ENCODE assay signal across 31 cellular contexts in genomic region chr11:27977527-27977926, GRCh38.
"Had no signal": no experiment of that assay in that cellular context is flagged by ENCODE, and none has a peak within 500 bp of the region (broad histone marks: within the 10 kb centered on the region; RNA-seq: fewer than 3 reads in every experiment).

No MANE protein-coding gene starts in this region.

- H3K27me3 ChIP-seq: adrenal gland, ascending aorta, breast epithelium, cardiac muscle cell, colonic mucosa, gastrocnemius medialis, heart left ventricle, hepatocyte had no signal

- H3K9me3 ChIP-seq: adrenal gland, ascending aorta, breast epithelium, colonic mucosa, gastrocnemius medialis, heart left ventricle had no signal

- DNase-seq: activated CD4-positive, alpha-beta memory T cell treated with anti-CD3 and anti-CD28 coated beads for 36 hours; activated CD4-positive, alpha-beta T cell treated with anti-CD3 and anti-CD28 coated beads for 36 hours; activated CD4-positive, alpha-beta T cell treated with anti-CD3 and anti-CD28 coated beads, Interleukin-2, amount 10 ng/mL, durations not matched to agents 24 days and 14 days; activated CD4-positive, CD25-positive, alpha-beta regulatory T cell; activated CD4-positive, CD25-positive, alpha-beta regulatory T cell treated with anti-CD3 and anti-CD28 coated beads, Interleukin-2, amount 50 U/mL, for 72 hours; activated CD8-positive, alpha-beta memory T cell treated with anti-CD3 and anti-CD28 coated beads, Interleukin-2, amount 10 ng/mL, durations not matched to agents 7 days and 5 days; activated CD8-positive, alpha-beta memory T cell treated with anti-CD3 and anti-CD28 coated beads, Interleukin-2, amount 50 U/mL, for 4 hours; activated CD8-positive, alpha-beta T cell treated with anti-CD3 and anti-CD28 coated beads, Interleukin-2, amount 10 ng/mL, durations not matched to agents 7 days and 5 days; activated effector memory CD4-positive, alpha-beta T cell treated with anti-CD3 and anti-CD28 coated beads, Interleukin-2, amount 50 U/mL, for 16 hours; activated naive CD4-positive, alpha-beta T cell treated with anti-CD3 and anti-CD28 coated beads for 36 hours; activated naive CD8-positive, alpha-beta T cell treated with anti-CD3 and anti-CD28 coated beads for 36 hours; activated naive CD8-positive, alpha-beta T cell treated with anti-CD3 and anti-CD28 coated beads, Interleukin-2, amount 50 U/mL, for 24 hours; activated T-cell treated with anti-CD3 and anti-CD28 coated beads, Interleukin-2, amount 50 U/mL, for 1 hour; activated T-cell treated with anti-CD3 and anti-CD28 coated beads, Interleukin-2, amount 50 U/mL, for 48 hours; adrenal gland; central memory CD4-positive, alpha-beta T cell; cerebellar nuclear complex; colonic mucosa; effector CD8-positive, alpha-beta T cell; foreskin fibroblast; gastrocnemius medialis; glutamatergic neuron; heart left ventricle; T-helper 2 cell had no signal

- H3K4me1 ChIP-seq: adrenal gland, ascending aorta, breast epithelium, colonic mucosa, gastrocnemius medialis, heart left ventricle had no signal

- H3K79me2 ChIP-seq: hepatocyte had no signal

- H3K4me3 ChIP-seq: adrenal gland, ascending aorta, breast epithelium, cardiac muscle cell, colonic mucosa, gastrocnemius medialis, heart left ventricle, hepatocyte had no signal

- H2AFZ ChIP-seq: hepatocyte had no signal

- ATAC-seq: activated CD4-positive, alpha-beta T cell treated with anti-CD3 and anti-CD28 coated beads for 36 hours; activated CD8-positive, alpha-beta memory T cell treated with anti-CD3 and anti-CD28 coated beads, Interleukin-2, amount 10 ng/mL, durations not matched to agents 7 days and 5 days; activated CD8-positive, alpha-beta T cell treated with anti-CD3 and anti-CD28 coated beads, Interleukin-2, amount 10 ng/mL, durations not matched to agents 7 days and 5 days; activated naive CD8-positive, alpha-beta T cell treated with anti-CD3 and anti-CD28 coated beads, Interleukin-2, amount 50 U/mL, for 24 hours; esophagus mucosa; gastrocnemius medialis; heart left ventricle had no signal

- FAIRE-seq: endometrium, endothelial cell of umbilical vein had no signal

- H3K36me3 ChIP-seq: adrenal gland, ascending aorta, breast epithelium, cardiac muscle cell, colonic mucosa, gastrocnemius medialis, heart left ventricle had no signal

- H3K27ac ChIP-seq: adrenal gland, ascending aorta, breast epithelium, cardiac muscle cell, colonic mucosa, gastrocnemius medialis, heart left ventricle, hepatocyte had no signal

- H3K4me2 ChIP-seq: hepatocyte had no signal
